ENCODE assay signal across 21 cellular contexts in the genomic region with DNA sequence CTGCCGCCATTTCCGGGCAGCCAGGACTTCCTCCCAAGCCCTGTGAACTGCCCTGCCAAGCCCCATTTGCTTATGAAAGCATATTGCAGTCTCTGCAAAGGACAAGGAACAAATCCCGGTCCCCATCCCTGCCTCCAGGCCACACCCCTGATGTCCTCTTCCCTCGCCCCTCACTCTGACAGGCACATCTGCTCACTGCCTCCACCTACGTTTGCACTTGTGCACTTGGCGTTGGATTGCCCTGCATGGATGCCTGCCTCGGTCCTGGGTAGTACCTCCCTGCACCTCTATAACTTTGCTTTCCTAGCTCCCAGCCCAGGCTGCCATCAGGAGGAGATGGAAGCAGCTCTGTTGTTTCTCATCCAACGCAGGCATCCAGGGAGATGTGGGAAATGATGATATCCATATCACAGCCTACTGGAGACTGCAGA.
"Had no signal": no experiment of that assay in that cellular context is flagged by ENCODE, and none has a peak within 500 bp of the region (broad histone marks: within the 10 kb centered on the region; RNA-seq: fewer than 3 reads in every experiment).

No MANE protein-coding gene starts in this region.

- FAIRE-seq: frontal cortex, islet of Langerhans had no signal

- H3K27ac Mint-ChIP-seq: activated CD4-positive, alpha-beta memory T cell treated with anti-CD3 and anti-CD28 coated beads, Interleukin-2, amount 10 ng/mL, durations not matched to agents 7 days and 5 days; activated naive CD4-positive, alpha-beta T cell treated with anti-CD3 and anti-CD28 coated beads, Interleukin-2, amount 50 U/mL, for 24 hours; activated T-cell treated with anti-CD3 and anti-CD28 coated beads, Interleukin-2, amount 50 U/mL, for 24 hours; stimulated activated naive B cell treated with anti-CD40 and anti-IgM and Interleukin-4, amounts not matched to agents 10 μg/mL and 1 μg/mL and 100 μg/mL, for 72 hours had no signal

- ATAC-seq: left colon; stimulated activated naive B cell treated with anti-CD40 and anti-IgM and Interleukin-4, amounts not matched to agents 10 μg/mL and 1 μg/mL and 100 μg/mL, for 72 hours had no signal

- H3K4me1 Mint-ChIP-seq: activated CD4-positive, alpha-beta memory T cell treated with anti-CD3 and anti-CD28 coated beads, Interleukin-2, amount 10 ng/mL, durations not matched to agents 7 days and 5 days; activated naive CD4-positive, alpha-beta T cell treated with anti-CD3 and anti-CD28 coated beads, Interleukin-2, amount 50 U/mL, for 24 hours had no signal

- H3K4me3 ChIP-seq: heart left ventricle, lung, ovary, upper lobe of left lung had no signal

- DNase-seq: activated CD4-positive, alpha-beta memory T cell treated with anti-CD3 and anti-CD28 coated beads, Interleukin-2, amount 10 ng/mL, durations not matched to agents 7 days and 5 days; activated CD4-positive, alpha-beta T cell treated with anti-CD3 and anti-CD28 coated beads for 4 hours; activated T-cell treated with anti-CD3 and anti-CD28 coated beads, Interleukin-2, amount 50 U/mL, for 24 hours; cortex of kidney; effector memory CD4-positive, alpha-beta T cell; heart left ventricle; left colon; midbrain; ovary; stimulated activated CD4-positive, alpha-beta T cell treated with anti-CD3 and anti-CD28 coated beads, Interleukin-15, amount 100 ng/mL, for 24 hours; stimulated activated CD4-positive, alpha-beta T cell treated with anti-CD3 and anti-CD28 coated beads, Interleukin-4, amount 100 ng/mL, for 1 hour; stimulated activated naive B cell treated with anti-CD40 and anti-IgM and Interleukin-4, amounts not matched to agents 10 μg/mL and 1 μg/mL and 100 μg/mL, for 72 hours; T-helper 1 cell; T1000 had no signal

- H3K36me3 Mint-ChIP-seq: activated naive CD4-positive, alpha-beta T cell treated with anti-CD3 and anti-CD28 coated beads, Interleukin-2, amount 50 U/mL, for 24 hours; stimulated activated naive B cell treated with anti-CD40 and anti-IgM and Interleukin-4, amounts not matched to agents 10 μg/mL and 1 μg/mL and 100 μg/mL, for 72 hours had no signal

- H3K4me1 ChIP-seq: upper lobe of left lung had no signal

- H3K27me3 ChIP-seq: heart left ventricle, ovary, upper lobe of left lung had no signal

- H3K27ac ChIP-seq: upper lobe of left lung, VCaP had no signal

- H3K36me3 ChIP-seq: ovary had no signal

- H3K9me3 ChIP-seq: heart left ventricle, ovary, upper lobe of left lung had no signal

- H3K4me3 Mint-ChIP-seq: activated CD4-positive, alpha-beta memory T cell treated with anti-CD3 and anti-CD28 coated beads, Interleukin-2, amount 10 ng/mL, durations not matched to agents 7 days and 5 days; activated naive CD4-positive, alpha-beta T cell treated with anti-CD3 and anti-CD28 coated beads, Interleukin-2, amount 50 U/mL, for 24 hours; activated T-cell treated with anti-CD3 and anti-CD28 coated beads, Interleukin-2, amount 50 U/mL, for 24 hours; neural crest cell; stimulated activated naive B cell treated with anti-CD40 and anti-IgM and Interleukin-4, amounts not matched to agents 10 μg/mL and 1 μg/mL and 100 μg/mL, for 72 hours had no signal

- H3K9me3 Mint-ChIP-seq: activated CD4-positive, alpha-beta memory T cell treated with anti-CD3 and anti-CD28 coated beads, Interleukin-2, amount 10 ng/mL, durations not matched to agents 7 days and 5 days; activated naive CD4-positive, alpha-beta T cell treated with anti-CD3 and anti-CD28 coated beads, Interleukin-2, amount 50 U/mL, for 24 hours; activated T-cell treated with anti-CD3 and anti-CD28 coated beads, Interleukin-2, amount 50 U/mL, for 24 hours; neural crest cell; stimulated activated naive B cell treated with anti-CD40 and anti-IgM and Interleukin-4, amounts not matched to agents 10 μg/mL and 1 μg/mL and 100 μg/mL, for 72 hours had no signal

- H3K27me3 Mint-ChIP-seq: activated naive CD4-positive, alpha-beta T cell treated with anti-CD3 and anti-CD28 coated beads, Interleukin-2, amount 50 U/mL, for 24 hours had no signal
